ENCODE assay signal across 15 cellular contexts in genomic region chr6:18117136-18117535, GRCh38.
DNase-seq lines count a peak whose midpoint lies in the region; ATAC-seq and TF ChIP-seq lines count a peak whose summit lies in the region.
"Had no signal": no experiment of that assay in that cellular context is flagged by ENCODE, and none has a peak within 500 bp of the region (broad histone marks: within the 10 kb centered on the region; RNA-seq: fewer than 3 reads in every experiment).

No MANE protein-coding gene starts in this region.

- no peak for TF ChIP-seq CTCF in epithelial cell of esophagus (IDR thresholded peaks at IDR 0.05; ENCODE audit: insufficient read depth, low read depth, low read length, missing control alignments)

- peaks cover 3% of the 10 kb centered on the region for H3K4me1 ChIP-seq in effector memory CD4-positive, alpha-beta T cell (ENCODE audit: control insufficient read depth, insufficient read depth, low read length, poor library complexity, severe bottlenecking)

- DNase-seq in DMS 273 (lab: John Stamatoyannopoulos, UW; ENCODE audit: unreplicated experiment) (peak; percentile 36), NCI-H2171 (lab: John Stamatoyannopoulos, UW) (peak; percentile 14), epithelial cell of esophagus (ENCODE audit: low read depth) (peak; percentile 6)
- DNase-seq in effector memory CD4-positive, alpha-beta T cell = no peak
- DNase-seq: Caco-2; CD4-positive, CD25-positive, alpha-beta regulatory T cell; CD8-positive, alpha-beta T cell; DMS53; GF-D8; GM23248; H7; HCEC 1CT had no signal

- no peaks in the 10 kb centered on the region for H3K9me3 ChIP-seq in effector memory CD4-positive, alpha-beta T cell (ENCODE audit: control insufficient read depth, low read length)
- H3K9me3 ChIP-seq: Caco-2 had no signal

- H3K4me3 ChIP-seq in epithelial cell of esophagus (ENCODE audit: low read length) = no peak overlapping the region
- H3K4me3 ChIP-seq in effector memory CD4-positive, alpha-beta T cell (ENCODE audit: insufficient read depth, low read depth, low read length, poor library complexity, severe bottlenecking) = no peak overlapping the region
- H3K4me3 ChIP-seq: GM23248 had no signal

- H3K27me3 ChIP-seq in effector memory CD4-positive, alpha-beta T cell (replicated peaks; ENCODE audit: control insufficient read depth, insufficient read depth, low read length, poor library complexity, severe bottlenecking) = no peaks in the 10 kb centered on the region

- H3K36me3 ChIP-seq in effector memory CD4-positive, alpha-beta T cell (ENCODE audit: control insufficient read depth, insufficient read depth, low read length) = no peaks in the 10 kb centered on the region

- no peak overlapping the region for H3K27ac ChIP-seq in effector memory CD4-positive, alpha-beta T cell (ENCODE audit: insufficient read depth, low read length, poor library complexity, severe bottlenecking)
- H3K27ac ChIP-seq: C4-2B, GM23248 had no signal

- ATAC-seq in GM21717 (IDR thresholded peaks at IDR 0.05; ENCODE audit: unreplicated experiment) (no peak), HG03521 (IDR thresholded peaks at IDR 0.05; ENCODE audit: unreplicated experiment) (no peak)
- ATAC-seq: CD8-positive, alpha-beta T cell had no signal

Comparison
In these comparisons a context has a peak if more than half of its experiments do, and no peak if none do; other contexts are left out.
1. DNase-seq: peak in DMS 273 (single experiment), NCI-H2171 (single experiment) and epithelial cell of esophagus (single experiment); none in effector memory CD4-positive, alpha-beta T cell (0 of 3).